In genomic region chr3:69370945-69371301, GRCh38 we compare ENCODE assay signal across 17 cellular contexts. TPM values are rescaled to one million over a fixed set of nuclear protein-coding genes. Genes with fewer than 3 reads are reported as not detected.
DNase-seq lines count a peak whose midpoint lies in the region; ATAC-seq, FAIRE-seq and TF ChIP-seq lines count a peak whose summit lies in the region.
"Had no signal": no experiment of that assay in that cellular context is flagged by ENCODE, and none has a peak within 500 bp of the region (broad histone marks: within the 10 kb centered on the region; RNA-seq: fewer than 3 reads in every experiment).

No MANE protein-coding gene starts in this region.

- H3K9me3 ChIP-seq in mammary epithelial cell (replicated peaks; ENCODE audit: insufficient read depth, low read length): no peaks in the 10 kb centered on the region
- H3K9me3 ChIP-seq: BE2C, body of pancreas, uterus had no signal

- no peaks in the 10 kb centered on the region for H3K36me3 ChIP-seq in mammary epithelial cell (ENCODE audit: insufficient read depth, low read length)
- H3K36me3 ChIP-seq: BE2C, uterus had no signal

- DNase-seq in GM12891 (ENCODE audit: insufficient read length, low spot score) (no peak), mammary epithelial cell (peak; percentile 84), left ventricle myocardium superior (no peak)
- no peak for DNase-seq in stimulated activated naive B cell treated with anti-CD40 and anti-IgM and Interleukin-4, amounts not matched to agents 10 μg/mL and 1 μg/mL and 100 μg/mL, for 72 hours
- no peak for DNase-seq in stimulated activated CD4-positive, alpha-beta T cell treated with anti-CD3 and anti-CD28 coated beads, Interleukin-4, amount 100 ng/mL, for 24 hours
- DNase-seq in activated naive CD4-positive, alpha-beta T cell treated with anti-CD3 and anti-CD28 coated beads, Interleukin-2, amount 10 ng/mL, durations not matched to agents 7 days and 5 days: no peak
- no peak for DNase-seq in activated CD4-positive, alpha-beta T cell treated with anti-CD3 and anti-CD28 coated beads, Interleukin-2, amount 50 U/mL, for 4 hours
- DNase-seq: BE2C, NCI-H524, uterus had no signal

- peak overlapping the region; percentile 87 for H3K27ac ChIP-seq in mammary epithelial cell (ENCODE audit: insufficient read depth, low read depth, low read length)
- H3K27ac ChIP-seq: uterus had no signal

- intact Hi-C loops in mammary epithelial cell (cut with micrococcal nuclease): loop anchor here (1.0 kb wide), 1 partner anchor 14 kb away; no protein-coding TSS in a partner anchor
- intact Hi-C loops in left ventricle myocardium superior (cut with micrococcal nuclease): no loop called here

- CTCF ChIA-PET in mammary epithelial cell (lab: Charles Lee; ENCODE audit: low non-redundant PET): interaction anchor here (0.8 kb wide), 1 partner anchor 38 kb away, joined by 5 read pairs; no protein-coding TSS in a partner anchor
- CTCF ChIA-PET in activated naive CD4-positive, alpha-beta T cell treated with anti-CD3 and anti-CD28 coated beads, Interleukin-2, amount 10 ng/mL, durations not matched to agents 7 days and 5 days (lab: Charles Lee): interaction anchor here (1.4 kb wide), 1 partner anchor 40 kb away, joined by 4 read pairs; no protein-coding TSS in a partner anchor

- no peak overlapping the region for H3K4me3 ChIP-seq in mammary epithelial cell (replicated peaks in 1 of 3; ENCODE audit: insufficient read depth in 1 of 3, low read depth in 2 of 3, low read length in 3 of 3)
- H3K4me3 ChIP-seq: body of pancreas, K562, lung, uterus had no signal

- H4K20me1 ChIP-seq in mammary epithelial cell (ENCODE audit: insufficient read depth, low read length): no peaks in the 10 kb centered on the region

- H3K9me3 Mint-ChIP-seq in stimulated activated naive B cell treated with anti-CD40 and anti-IgM and Interleukin-4, amounts not matched to agents 10 μg/mL and 1 μg/mL and 100 μg/mL, for 72 hours: no peaks in the 10 kb centered on the region
- no peaks in the 10 kb centered on the region for H3K9me3 Mint-ChIP-seq in activated naive CD4-positive, alpha-beta T cell treated with anti-CD3 and anti-CD28 coated beads, Interleukin-2, amount 10 ng/mL, durations not matched to agents 7 days and 5 days
- H3K9me3 Mint-ChIP-seq: activated CD4-positive, alpha-beta T cell treated with anti-CD3 and anti-CD28 coated beads, Interleukin-2, amount 10 ng/mL, durations not matched to agents 7 days and 5 days; activated T-helper 1 cell treated with anti-CD3 and anti-CD28 coated beads, Interleukin-12 subunit alpha, Interleukin-12 subunit beta, Interleukin-2, Interleukin-4 antibody, amounts not matched to agents 30 ng/mL and 10 ng/mL and 1 ng/mL, durations not matched to agents 14 hours and 24 hours and 36 hours had no signal

- no peaks in the 10 kb centered on the region for H3K27me3 ChIP-seq in mammary epithelial cell (ENCODE audit: insufficient read depth, low read length)
- H3K27me3 ChIP-seq: BE2C, body of pancreas, uterus had no signal

- dilution Hi-C loops in mammary epithelial cell (cut with HindIII; ENCODE audit: low sequenced_read_pairs): no loop called here

- peak overlapping the region; percentile 68 for H3K4me2 ChIP-seq in mammary epithelial cell (ENCODE audit: insufficient read depth, low read depth, low read length)

- peaks cover 0 to 7% of the 10 kb centered on the region in 2 donors for H3K27me3 Mint-ChIP-seq in stimulated activated naive B cell treated with anti-CD40 and anti-IgM and Interleukin-4, amounts not matched to agents 10 μg/mL and 1 μg/mL and 100 μg/mL, for 72 hours
- peaks cover 19% of the 10 kb centered on the region for H3K27me3 Mint-ChIP-seq in activated naive CD4-positive, alpha-beta T cell treated with anti-CD3 and anti-CD28 coated beads, Interleukin-2, amount 10 ng/mL, durations not matched to agents 7 days and 5 days

- peak; percentile 18 for ATAC-seq in left ventricle myocardium superior
- peak; percentile 2 to 28 for ATAC-seq in stimulated activated naive B cell treated with anti-CD40 and anti-IgM and Interleukin-4, amounts not matched to agents 10 μg/mL and 1 μg/mL and 100 μg/mL, for 72 hours (replicated peaks)
- no peak for ATAC-seq in HG02973 (IDR thresholded peaks at IDR 0.05; ENCODE audit: unreplicated experiment)
- ATAC-seq: K562 had no signal

- H3K27ac Mint-ChIP-seq in stimulated activated naive B cell treated with anti-CD40 and anti-IgM and Interleukin-4, amounts not matched to agents 10 μg/mL and 1 μg/mL and 100 μg/mL, for 72 hours: no peak overlapping the region
- H3K27ac Mint-ChIP-seq in activated naive CD4-positive, alpha-beta T cell treated with anti-CD3 and anti-CD28 coated beads, Interleukin-2, amount 10 ng/mL, durations not matched to agents 7 days and 5 days: no peak overlapping the region
- H3K27ac Mint-ChIP-seq: activated CD4-positive, alpha-beta T cell treated with anti-CD3 and anti-CD28 coated beads, Interleukin-2, amount 10 ng/mL, durations not matched to agents 7 days and 5 days; activated T-helper 1 cell treated with anti-CD3 and anti-CD28 coated beads, Interleukin-12 subunit alpha, Interleukin-12 subunit beta, Interleukin-2, Interleukin-4 antibody, amounts not matched to agents 30 ng/mL and 10 ng/mL and 1 ng/mL, durations not matched to agents 14 hours and 24 hours and 36 hours had no signal

- peaks cover 14 to 27% of the 10 kb centered on the region in 2 donors for H3K4me1 Mint-ChIP-seq in stimulated activated naive B cell treated with anti-CD40 and anti-IgM and Interleukin-4, amounts not matched to agents 10 μg/mL and 1 μg/mL and 100 μg/mL, for 72 hours
- peaks cover 33% of the 10 kb centered on the region for H3K4me1 Mint-ChIP-seq in activated naive CD4-positive, alpha-beta T cell treated with anti-CD3 and anti-CD28 coated beads, Interleukin-2, amount 10 ng/mL, durations not matched to agents 7 days and 5 days

- H3K4me1 ChIP-seq in mammary epithelial cell (ENCODE audit: insufficient read depth, low read length): peaks cover 44% of the 10 kb centered on the region
- H3K4me1 ChIP-seq: uterus had no signal

- in situ Hi-C loops in mammary epithelial cell (cut with MboI; ENCODE audit: low sequenced_read_pairs in 2 of 2): no loop called here

- no peak for TF ChIP-seq CTCF in mammary epithelial cell (conservative IDR thresholded peaks at IDR 0.05 in 1 of 2, IDR thresholded peaks at IDR 0.05 in 1 of 2; ENCODE audit: extremely low read depth in 1 of 2, insufficient read depth in 1 of 2, low read depth in 1 of 2, low read length in 2 of 2)

- 10% methylated on average over 2 of the region's 2 CpGs for WGBS in mammary epithelial cell (ENCODE audit: low coverage, missing lambda C conversion rate)

- H3K9ac ChIP-seq in mammary epithelial cell (ENCODE audit: insufficient read depth, low read length): peak overlapping the region; percentile 73

- no peaks in the 10 kb centered on the region for H3K36me3 Mint-ChIP-seq in stimulated activated naive B cell treated with anti-CD40 and anti-IgM and Interleukin-4, amounts not matched to agents 10 μg/mL and 1 μg/mL and 100 μg/mL, for 72 hours
- H3K36me3 Mint-ChIP-seq in activated naive CD4-positive, alpha-beta T cell treated with anti-CD3 and anti-CD28 coated beads, Interleukin-2, amount 10 ng/mL, durations not matched to agents 7 days and 5 days: no peaks in the 10 kb centered on the region

- no peak for TF ChIP-seq POLR2A in GM12891 (IDR thresholded peaks at IDR 0.05; ENCODE audit: low read depth, low read length)

- H2AFZ ChIP-seq in mammary epithelial cell (ENCODE audit: low read depth, low read length): peak overlapping the region; percentile 46

- peak; percentile 50 for FAIRE-seq in GM12891 (lab: Jason Lieb, UNC)
- FAIRE-seq: H54, K562 had no signal

- no TSS peak for BruUV-seq in mammary epithelial cell (replicated peaks; lab: Mats Ljungman, UMichigan)

- no peak overlapping the region for H3K4me3 Mint-ChIP-seq in stimulated activated naive B cell treated with anti-CD40 and anti-IgM and Interleukin-4, amounts not matched to agents 10 μg/mL and 1 μg/mL and 100 μg/mL, for 72 hours
- H3K4me3 Mint-ChIP-seq in activated naive CD4-positive, alpha-beta T cell treated with anti-CD3 and anti-CD28 coated beads, Interleukin-2, amount 10 ng/mL, durations not matched to agents 7 days and 5 days: no peak overlapping the region
- H3K4me3 Mint-ChIP-seq: activated CD4-positive, alpha-beta T cell treated with anti-CD3 and anti-CD28 coated beads, Interleukin-2, amount 10 ng/mL, durations not matched to agents 7 days and 5 days; activated T-helper 1 cell treated with anti-CD3 and anti-CD28 coated beads, Interleukin-12 subunit alpha, Interleukin-12 subunit beta, Interleukin-2, Interleukin-4 antibody, amounts not matched to agents 30 ng/mL and 10 ng/mL and 1 ng/mL, durations not matched to agents 14 hours and 24 hours and 36 hours had no signal

- H3K79me2 ChIP-seq in mammary epithelial cell (ENCODE audit: insufficient read depth, low read length): peaks cover 41% of the 10 kb centered on the region

TF ChIP-seq in GM12891, 5 proteins besides CTCF, POLR2A, EP300 and RAD21:
- TF ChIP-seq TAF1 (IDR thresholded peaks at IDR 0.05; ENCODE audit: low read depth, low read length) (no peak), POU2F2 (IDR thresholded peaks at IDR 0.05; ENCODE audit: low read depth, low read length) (no peak), SPI1 (IDR thresholded peaks at IDR 0.05; ENCODE audit: low read depth, low read length) (no peak), POLR2AphosphoS5 (IDR thresholded peaks at IDR 0.05; ENCODE audit: low read depth, low read length) (no peak), PAX5 (IDR thresholded peaks at IDR 0.05; ENCODE audit: insufficient read depth, low read length, severe bottlenecking) (no peak)

RNA-seq across cellular contexts. Expression of gene FRMD4B, which starts 15.0 kb away (rescaled TPM):
- polyA plus RNA-seq in GM12891 (2012; ENCODE audit: low read depth, missing spikeins): 4.6 TPM
- total RNA-seq in mammary epithelial cell: 10 to 100 TPM; 42.0 to 64.1 TPM
- polyA plus RNA-seq in mammary epithelial cell: 26.5 TPM
- polyA minus RNA-seq in mammary epithelial cell: 91.6 TPM
- 14.0 TPM for total RNA-seq in left ventricle myocardium superior
